ENCODE assay signal across 8 cellular contexts in the genomic region with DNA sequence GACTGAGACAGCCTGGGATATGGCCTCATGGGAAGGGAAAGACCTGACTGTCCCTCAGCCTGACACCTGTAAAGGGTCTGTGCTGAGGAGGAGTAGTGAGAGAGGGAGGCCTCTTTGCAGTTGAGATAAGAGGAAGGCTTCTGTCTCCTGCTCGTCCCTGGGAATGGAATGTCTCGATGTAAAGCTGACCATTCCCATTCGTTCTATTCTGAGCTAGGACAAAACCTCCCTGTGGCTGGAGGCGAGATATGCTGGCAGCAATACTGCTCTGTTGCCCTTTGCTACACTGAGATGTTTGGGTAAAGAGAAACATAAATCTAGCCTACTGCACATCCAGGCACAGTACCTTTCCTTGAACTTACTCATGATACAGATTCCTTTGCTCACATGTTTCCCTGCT. TPM values are rescaled to one million over a fixed set of nuclear protein-coding genes. Genes with fewer than 3 reads are reported as not detected.
DNase-seq lines count a peak whose midpoint lies in the region; ATAC-seq and TF ChIP-seq lines count a peak whose summit lies in the region.
"Not testable (repeated sequence)": the region's sequence is repeated elsewhere in the genome, so short reads cannot be mapped to it uniquely, and the experiment has no call there.

No MANE protein-coding gene starts in this region.

- H3K9me3 Mint-ChIP-seq in nephron, type B pancreatic cell: not testable (repeated sequence)

- intact Hi-C loops in body of pancreas (cut with DNase I); prostate gland (cut with DNase I): not testable (repeated sequence)

- H3K27ac ChIP-seq in RWPE1 (peak overlapping the region; percentile 46), body of pancreas (peak overlapping the region in 3 of 4 donors; percentile 8 to 56 (median 29)), cardiac muscle cell (peak overlapping the region; percentile 75), prostate gland (peak overlapping the region; percentile 56 to 61)

- POLR2A ChIA-PET in RWPE1 (lab: Yijun Ruan, JAX; ENCODE audit: low non-redundant PET), result not testable (repeated sequence)

- H3K4me3 Mint-ChIP-seq in nephron, type B pancreatic cell: not testable (repeated sequence)

- 12 to 27% methylated on average over 4 of the region's 4 CpGs for WGBS in body of pancreas, 2 donors
- WGBS in prostate gland, result 17% methylated on average over 4 of the region's 4 CpGs

- ATAC-seq in body of pancreas, result not testable (repeated sequence)

- H3K9me3 ChIP-seq in body of pancreas; cardiac muscle cell (ENCODE audit: low read depth); prostate gland: not testable (repeated sequence)

- CTCF ChIA-PET in RWPE1 (lab: Yijun Ruan, JAX), result interaction anchor here (0.6 kb wide), 1 partner anchor 19 kb away, joined by 3 read pairs; no protein-coding TSS in a partner anchor

- DNase-seq in ELF-1 (ENCODE audit: low read depth, low spot score) (peak; percentile 51), cardiac muscle cell (ENCODE audit: low read depth in 1 of 2, low spot score in 1 of 2) (peak; percentile 46 to 54), islet precursor cell (peak; percentile 67)
- not testable (repeated sequence) for DNase-seq in RWPE1 (ENCODE audit: low spot score); body of pancreas; prostate gland (ENCODE audit: low spot score); type B pancreatic cell (ENCODE audit: extremely low spot score, unreplicated experiment)

- peak overlapping the region; percentile 55 to 88 (median 77) for H3K27ac Mint-ChIP-seq in nephron
- H3K27ac Mint-ChIP-seq in type B pancreatic cell, result peak overlapping the region; percentile 69

- H3K4me1 ChIP-seq in body of pancreas, result peaks cover 34% of the 10 kb centered on the region
- not testable (repeated sequence) for H3K4me1 ChIP-seq in cardiac muscle cell (ENCODE audit: low read depth); prostate gland (replicated peaks)

- TF ChIP-seq CTCF in RWPE1 (conservative IDR thresholded peaks at IDR 0.05; ENCODE audit: low read depth); body of pancreas (IDR thresholded peaks at IDR 0.05); cardiac muscle cell (IDR thresholded peaks at IDR 0.05; ENCODE audit: low read depth, low read length); nephron (IDR thresholded peaks at IDR 0.05; ENCODE audit: unreplicated experiment in 3 of 3); prostate gland (IDR thresholded peaks at IDR 0.05); type B pancreatic cell (conservative IDR thresholded peaks at IDR 0.05): not testable (repeated sequence)

- H3K27me3 Mint-ChIP-seq in nephron (ENCODE audit: low read depth); type B pancreatic cell: not testable (repeated sequence)

- not testable (repeated sequence) for H3K4me3 ChIP-seq in body of pancreas, cardiac muscle cell, prostate gland

- H3K36me3 Mint-ChIP-seq in nephron (ENCODE audit: low read depth); type B pancreatic cell: not testable (repeated sequence)

- H3K27me3 ChIP-seq in body of pancreas; cardiac muscle cell; prostate gland (replicated peaks; ENCODE audit: insufficient read depth): not testable (repeated sequence)

- TF ChIP-seq POLR2A in body of pancreas (IDR thresholded peaks at IDR 0.05); prostate gland (IDR thresholded peaks at IDR 0.05): not testable (repeated sequence)

- H3K36me3 ChIP-seq in body of pancreas (replicated peaks in 1 of 2; ENCODE audit: insufficient read depth in 1 of 2, low read depth in 2 of 2); cardiac muscle cell; prostate gland: not testable (repeated sequence)

- H3K4me1 Mint-ChIP-seq in nephron (peaks cover 11% of the 10 kb centered on the region), type B pancreatic cell (ENCODE audit: unreplicated experiment) (peaks cover 24% of the 10 kb centered on the region)

RNA-seq across cellular contexts. Expression of a gene that starts 19.7 kb away (rescaled TPM):
- total RNA-seq in body of pancreas (10 to 100 TPM; 31.4 to 39.2 TPM), cardiac muscle cell (37.9 and 63.6 TPM in 2 replicates), prostate gland (100 to 1,000 TPM; 122 to 214 TPM), type B pancreatic cell (ENCODE audit: low replicate concordance) (91.4 and 137 TPM in 2 replicates)
- polyA plus RNA-seq in cardiac muscle cell, result 43.0 and 64.9 TPM in 2 replicates

RNA-seq across cellular contexts. Expression of a gene that starts 22.5 kb away (rescaled TPM):
- total RNA-seq in body of pancreas, result 10 to 100 TPM; 51.4 to 55.5 TPM
- 115 and 144 TPM in 2 replicates for total RNA-seq in cardiac muscle cell
- polyA plus RNA-seq in cardiac muscle cell, result 98.4 and 110 TPM in 2 replicates
- total RNA-seq in prostate gland, result 100 to 1,000 TPM in 1 of 2 donors, 10 to 100 TPM in 1; 80.7 to 221 TPM
- total RNA-seq in type B pancreatic cell (ENCODE audit: low replicate concordance), result 83.4 and 105 TPM in 2 replicates

RNA-seq across cellular contexts. Expression of a gene that starts 22.9 kb away (rescaled TPM):
- 10 to 100 TPM in 1 of 2 donors, 1 to 10 TPM in 1; 8.8 to 13.2 TPM for total RNA-seq in body of pancreas
- total RNA-seq in cardiac muscle cell, result 39.1 and 50.3 TPM in 2 replicates
- 20.4 and 25.3 TPM in 2 replicates for polyA plus RNA-seq in cardiac muscle cell
- total RNA-seq in prostate gland, result 10 to 100 TPM; 15.2 to 32.0 TPM
- total RNA-seq in type B pancreatic cell (ENCODE audit: low replicate concordance), result 24.2 and 38.4 TPM in 2 replicates

RNA-seq across cellular contexts. Expression of a gene that starts 51.8 kb away (rescaled TPM):
- 10 to 100 TPM; 18.9 to 58.3 TPM for total RNA-seq in body of pancreas
- 16.0 and 24.7 TPM in 2 replicates for total RNA-seq in cardiac muscle cell
- polyA plus RNA-seq in cardiac muscle cell, result 25.5 and 53.9 TPM in 2 replicates
- 10 to 100 TPM; 38.9 to 41.8 TPM for total RNA-seq in prostate gland
- 56.8 and 70.8 TPM in 2 replicates for total RNA-seq in type B pancreatic cell (ENCODE audit: low replicate concordance)
